ENCODE assay signal across 16 cellular contexts in genomic region chr9:95570646-95571045, GRCh38. TPM values are rescaled to one million over a fixed set of nuclear protein-coding genes. Genes with fewer than 3 reads are reported as not detected.
A peak's percentile ranks its signal among the peaks of the same experiment; 100 is the strongest.
DNase-seq lines count a peak whose midpoint lies in the region; ATAC-seq, FAIRE-seq and TF ChIP-seq lines count a peak whose summit lies in the region.
"Had no signal": no experiment of that assay in that cellular context is flagged by ENCODE, and none has a peak within 500 bp of the region (broad histone marks: within the 10 kb centered on the region; RNA-seq: fewer than 3 reads in every experiment).

No MANE protein-coding gene starts in this region.

- no peak for FAIRE-seq in GM12891 (lab: Jason Lieb, UNC)
- FAIRE-seq: GM12878 had no signal

- no peaks in the 10 kb centered on the region for H3K36me3 ChIP-seq in SJCRH30

- TF ChIP-seq POLR2A in GM12891 (IDR thresholded peaks at IDR 0.05; ENCODE audit: low read depth, low read length), result no peak

- H3K9me3 Mint-ChIP-seq in activated CD4-positive, alpha-beta memory T cell treated with anti-CD3 and anti-CD28 coated beads, Interleukin-2, amount 10 ng/mL, durations not matched to agents 7 days and 5 days, result peaks cover 2% of the 10 kb centered on the region
- H3K9me3 Mint-ChIP-seq: T-helper 2 cell treated with Interferon-gamma antibody and Interleukin-4, amounts not matched to agents 5 μg/mL and 100 μg/mL, for 36 hours had no signal

- peaks cover 16% of the 10 kb centered on the region for H3K4me1 ChIP-seq in SJCRH30

- H3K27me3 ChIP-seq in SJCRH30, result no peaks in the 10 kb centered on the region

- no peak for ATAC-seq in GM19324 (IDR thresholded peaks at IDR 0.05; ENCODE audit: low FRiP score, unreplicated experiment)
- ATAC-seq: GM12878 had no signal

- DNase-seq in GM12891 (ENCODE audit: insufficient read length, low spot score) (no peak), SJCRH30 (peak; percentile 29), dermis microvascular lymphatic vessel endothelial cell (ENCODE audit: low read depth in 2 of 2) (peak; percentile 23 to 67), pulmonary artery endothelial cell (ENCODE audit: low read depth, low spot score) (peak; percentile 10), NCI-H345 (lab: John Stamatoyannopoulos, UW) (no peak), NCI-H82 (lab: John Stamatoyannopoulos, UW) (no peak)
- no peak for DNase-seq in activated CD4-positive, alpha-beta memory T cell treated with anti-CD3 and anti-CD28 coated beads, Interleukin-2, amount 10 ng/mL, durations not matched to agents 7 days and 5 days
- DNase-seq: DMS53; midbrain; NCI-H1092 treated with DMSO at 0.1 percent for 48 hours; NCI-H510A treated with DMSO at 0.1 percent for 48 hours; stimulated activated CD4-positive, alpha-beta T cell treated with anti-CD3 and anti-CD28 coated beads, Interleukin-2, amount 100 ng/mL, for 24 hours had no signal

- no peak overlapping the region for H3K27ac Mint-ChIP-seq in activated CD4-positive, alpha-beta memory T cell treated with anti-CD3 and anti-CD28 coated beads, Interleukin-2, amount 10 ng/mL, durations not matched to agents 7 days and 5 days
- H3K27ac Mint-ChIP-seq: B cell; T-helper 2 cell treated with Interferon-gamma antibody and Interleukin-4, amounts not matched to agents 5 μg/mL and 100 μg/mL, for 36 hours had no signal

- CTCF ChIA-PET in activated CD4-positive, alpha-beta memory T cell treated with anti-CD3 and anti-CD28 coated beads, Interleukin-2, amount 10 ng/mL, durations not matched to agents 7 days and 5 days (lab: Charles Lee), result no interaction called here

- POLR2A ChIA-PET in activated CD4-positive, alpha-beta memory T cell treated with anti-CD3 and anti-CD28 coated beads, Interleukin-2, amount 10 ng/mL, durations not matched to agents 7 days and 5 days (lab: Charles Lee), result no interaction called here

- peaks cover 30% of the 10 kb centered on the region for H3K27me3 Mint-ChIP-seq in activated CD4-positive, alpha-beta memory T cell treated with anti-CD3 and anti-CD28 coated beads, Interleukin-2, amount 10 ng/mL, durations not matched to agents 7 days and 5 days

- H3K27ac ChIP-seq in SJCRH30, result peak overlapping the region; percentile 30; the same call in 1 of the 2 replicates

- peaks cover 15% of the 10 kb centered on the region for H3K4me1 Mint-ChIP-seq in activated CD4-positive, alpha-beta memory T cell treated with anti-CD3 and anti-CD28 coated beads, Interleukin-2, amount 10 ng/mL, durations not matched to agents 7 days and 5 days

- no peaks in the 10 kb centered on the region for H3K36me3 Mint-ChIP-seq in activated CD4-positive, alpha-beta memory T cell treated with anti-CD3 and anti-CD28 coated beads, Interleukin-2, amount 10 ng/mL, durations not matched to agents 7 days and 5 days (ENCODE audit: low read depth)

- H3K4me3 Mint-ChIP-seq in activated CD4-positive, alpha-beta memory T cell treated with anti-CD3 and anti-CD28 coated beads, Interleukin-2, amount 10 ng/mL, durations not matched to agents 7 days and 5 days, result no peak overlapping the region
- H3K4me3 Mint-ChIP-seq: B cell; T-helper 2 cell treated with Interferon-gamma antibody and Interleukin-4, amounts not matched to agents 5 μg/mL and 100 μg/mL, for 36 hours had no signal

- H3K9me3 ChIP-seq in SJCRH30 (replicated peaks), result no peaks in the 10 kb centered on the region

- H3K4me3 ChIP-seq in SJCRH30, result peak overlapping the region; percentile 41
- H3K4me3 ChIP-seq: GM12878 had no signal

TF ChIP-seq in GM12891, 5 proteins besides CTCF, POLR2A, EP300 and RAD21:
- TF ChIP-seq SPI1 (IDR thresholded peaks at IDR 0.05; ENCODE audit: low read depth, low read length) (0 out of 2 replicates have a peak, but pooled peaks have one; percentile 4), POU2F2 (IDR thresholded peaks at IDR 0.05; ENCODE audit: low read depth, low read length) (no peak)

RNA-seq across cellular contexts. Expression of gene PTCH1, which starts 53.9 kb away (rescaled TPM):
- polyA plus RNA-seq in GM12891 (2012; ENCODE audit: low read depth, missing spikeins), result 2.7 TPM
- 35.2 and 39.2 TPM in 2 replicates for total RNA-seq in SJCRH30 (2014; rRNA removed; shearing (Covaris generic))
- total RNA-seq in dermis microvascular lymphatic vessel endothelial cell, result 2.6 and 3.3 TPM in 2 replicates
- total RNA-seq in pulmonary artery endothelial cell, result 2.1 and 2.4 TPM in 2 replicates
- total RNA-seq in activated CD4-positive, alpha-beta memory T cell treated with anti-CD3 and anti-CD28 coated beads, Interleukin-2, amount 10 ng/mL, durations not matched to agents 7 days and 5 days, result 10 to 100 TPM; 17.2 to 19.2 TPM

Comparison
In these comparisons a context has a peak if more than half of its experiments do, and no peak if none do; other contexts are left out.
1. DNase-seq: peak in SJCRH30 (2 of 2), dermis microvascular lymphatic vessel endothelial cell (2 of 2) and pulmonary artery endothelial cell (single experiment); none in GM12891 (single experiment), activated CD4-positive, alpha-beta memory T cell treated with anti-CD3 and anti-CD28 coated beads, Interleukin-2, amount 10 ng/mL, durations not matched to agents 7 days and 5 days (single experiment), NCI-H345 (single experiment) and NCI-H82 (single experiment).